Comparison of ENCODE assay signal across 8 cellular contexts in the genomic region with DNA sequence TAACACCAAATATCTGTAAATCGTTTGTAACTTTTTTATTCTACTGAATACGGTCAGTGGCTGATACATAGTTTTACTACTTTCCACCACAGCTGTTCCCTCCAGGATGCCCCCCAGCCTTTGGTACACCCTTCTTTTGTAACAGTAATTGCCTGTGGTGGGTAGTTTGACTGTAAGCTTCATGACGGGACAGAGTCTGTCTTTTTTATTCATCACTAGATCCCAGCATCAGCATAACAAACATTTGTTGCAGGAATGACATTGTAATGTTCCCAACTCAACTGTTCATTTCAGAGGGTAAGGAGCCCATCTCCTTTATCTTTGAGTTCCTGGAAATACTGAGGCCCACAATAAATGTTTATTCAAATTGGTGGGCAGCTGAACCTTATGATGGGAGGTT.
"Had no signal": no experiment of that assay in that cellular context is flagged by ENCODE, and none has a peak within 500 bp of the region (broad histone marks: within the 10 kb centered on the region; RNA-seq: fewer than 3 reads in every experiment).

No MANE protein-coding gene starts in this region.

- H2AFZ ChIP-seq: GM23248 had no signal

- H3K4me3 ChIP-seq: GM23248, HAP-1 had no signal

- H3K9me3 ChIP-seq: HAP-1 had no signal

- DNase-seq: GM23248, GOT3, H7, H9, HCEC 1CT, HFFc6 had no signal

- H3K9me3 Mint-ChIP-seq: H9, HFFc6 had no signal

- H3K4me1 ChIP-seq: HAP-1 had no signal

- H3K27ac Mint-ChIP-seq: H9, HFFc6 had no signal

- H3K9ac ChIP-seq: GM23248 had no signal

- H3K4me3 Mint-ChIP-seq: H9, HFFc6 had no signal

- H3K27ac ChIP-seq: GM23248 had no signal

- H3K36me3 ChIP-seq: HAP-1 had no signal

- ATAC-seq: HCT116 had no signal
